In genomic region chr1:207804746-207805468, GRCh38 we compare ENCODE assay signal across 15 cellular contexts. TPM values are rescaled to one million over a fixed set of nuclear protein-coding genes. Genes with fewer than 3 reads are reported as not detected.
DNase-seq lines count a peak whose midpoint lies in the region; ATAC-seq and TF ChIP-seq lines count a peak whose summit lies in the region.
"Had no signal": no experiment of that assay in that cellular context is flagged by ENCODE, and none has a peak within 500 bp of the region (broad histone marks: within the 10 kb centered on the region; RNA-seq: fewer than 3 reads in every experiment).

No MANE protein-coding gene starts in this region.

- WGBS in lung, 2 donors, result 85 to 95% methylated on average over 5 of the region's 5 CpGs

- H3K4me3 Mint-ChIP-seq in activated naive CD8-positive, alpha-beta T cell treated with anti-CD3 and anti-CD28 coated beads, Interleukin-2, amount 50 U/mL, for 24 hours, result no peak overlapping the region
- H3K4me3 Mint-ChIP-seq: activated T-cell treated with anti-CD3 and anti-CD28 coated beads, Interleukin-2, amount 50 U/mL, for 4 hours; stimulated activated naive CD8-positive, alpha-beta T cell treated with anti-CD3 and anti-CD28 coated beads, Interleukin-15, Interleukin-2, amounts not matched to agents 100 ng/mL and 50 ng/mL, for 24 hours had no signal

- H3K36me3 Mint-ChIP-seq in activated naive CD8-positive, alpha-beta T cell treated with anti-CD3 and anti-CD28 coated beads, Interleukin-2, amount 50 U/mL, for 24 hours (ENCODE audit: low read depth), result peaks cover 20% of the 10 kb centered on the region

- H3K4me1 Mint-ChIP-seq in activated naive CD8-positive, alpha-beta T cell treated with anti-CD3 and anti-CD28 coated beads, Interleukin-2, amount 50 U/mL, for 24 hours, result peaks cover 30% of the 10 kb centered on the region

- intact Hi-C loops in ascending aorta (cut with DNase I), result loop anchor here (5.0 to 10.0 kb wide), 2 partner anchors 53 to 1300 kb away; partner anchors contain the start of genes CD46 and RASSF5

- H2AFZ ChIP-seq in MM.1S (ENCODE audit: low read length), result no peak overlapping the region

- DNase-seq in MM.1S (no peak), ascending aorta (ENCODE audit: low spot score in 2 of 2) (no peak), lung (ENCODE audit: low spot score) (no peak), NCI-H446 (lab: John Stamatoyannopoulos, UW) (no peak), NCI-H1092 treated with DMSO at 0.1 percent for 48 hours (lab: John Stamatoyannopoulos, UW) (no peak)
- DNase-seq in activated naive CD8-positive, alpha-beta T cell treated with anti-CD3 and anti-CD28 coated beads, Interleukin-2, amount 50 U/mL, for 24 hours, result no peak
- DNase-seq: activated T-cell treated with anti-CD3 and anti-CD28 coated beads, Interleukin-2, amount 50 U/mL, for 4 hours; central memory CD4-positive, alpha-beta T cell; H7; NCI-H1417; NCI-H524; stimulated activated CD4-positive, alpha-beta T cell treated with anti-CD3 and anti-CD28 coated beads, Interleukin-2, amount 100 ng/mL, for 24 hours had no signal

- peaks cover 55% of the 10 kb centered on the region for H3K4me1 ChIP-seq in MM.1S (ENCODE audit: low read length)
- H3K4me1 ChIP-seq in ascending aorta, result peaks cover 26 to 57% of the 10 kb centered on the region in 2 donors
- H3K4me1 ChIP-seq in lung (ENCODE audit: control insufficient read depth in 2 of 2, insufficient read depth in 2 of 2, low read length in 2 of 2), result peaks cover 25 to 47% of the 10 kb centered on the region in 2 donors
- peaks cover 48% of the 10 kb centered on the region for H3K4me1 ChIP-seq in stomach smooth muscle (ENCODE audit: control insufficient read depth, insufficient read depth, low read length)

- peak overlapping the region; percentile 83 for H3K27ac ChIP-seq in MM.1S (ENCODE audit: low read length)
- H3K27ac ChIP-seq in ascending aorta, result peak overlapping the region; percentile 92 to 98
- peak overlapping the region; percentile 81 to 84 for H3K27ac ChIP-seq in lung (ENCODE audit: low read depth in 1 of 2, low read length in 1 of 2)
- H3K27ac ChIP-seq in stomach smooth muscle (ENCODE audit: low read length), result peak overlapping the region; percentile 66

- H3K79me2 ChIP-seq in MM.1S (ENCODE audit: low read length), result peaks cover 47% of the 10 kb centered on the region

- ATAC-seq in lung (ENCODE audit: insufficient read depth, low FRiP score) (no peak), GM18909 (IDR thresholded peaks at IDR 0.05; ENCODE audit: poor library complexity, unreplicated experiment) (no peak)
- no peak for ATAC-seq in activated naive CD8-positive, alpha-beta T cell treated with anti-CD3 and anti-CD28 coated beads, Interleukin-2, amount 50 U/mL, for 24 hours
- ATAC-seq: activated T-cell treated with anti-CD3 and anti-CD28 coated beads, Interleukin-2, amount 50 U/mL, for 4 hours had no signal

- peak overlapping the region; percentile 24; the same call in 1 of the 2 replicates for H3K9ac ChIP-seq in MM.1S (ENCODE audit: low read length)
- H3K9ac ChIP-seq in stomach smooth muscle (ENCODE audit: low read length in 2 of 2), result no peak overlapping the region

- H3K9me2 ChIP-seq in MM.1S (replicated peaks; ENCODE audit: insufficient read depth, low read length), result no peaks in the 10 kb centered on the region

- H3K4me2 ChIP-seq in MM.1S (ENCODE audit: low read depth, low read length), result peak overlapping the region; percentile 91

- H3K36me3 ChIP-seq in MM.1S (replicated peaks; ENCODE audit: insufficient read depth, low read length) (peaks cover 15% of the 10 kb centered on the region), ascending aorta (peaks cover 87 to 93% of the 10 kb centered on the region in 2 donors), lung (ENCODE audit: control insufficient read depth in 2 of 2, insufficient read depth in 2 of 2, low read length in 2 of 2) (peaks cover 18 to 46% of the 10 kb centered on the region in 2 donors), stomach smooth muscle (ENCODE audit: control insufficient read depth in 2 of 2, insufficient read depth in 2 of 2, low read length in 2 of 2) (peaks cover 73 to 83% of the 10 kb centered on the region in 2 donors)

- H4K20me1 ChIP-seq in MM.1S (ENCODE audit: insufficient read depth, low read length), result no peaks in the 10 kb centered on the region

- H3K27me3 Mint-ChIP-seq in activated naive CD8-positive, alpha-beta T cell treated with anti-CD3 and anti-CD28 coated beads, Interleukin-2, amount 50 U/mL, for 24 hours, result no peaks in the 10 kb centered on the region
- H3K27me3 Mint-ChIP-seq: stimulated activated naive CD8-positive, alpha-beta T cell treated with anti-CD3 and anti-CD28 coated beads, Interleukin-15, Interleukin-2, amounts not matched to agents 100 ng/mL and 50 ng/mL, for 24 hours had no signal

- H3K4me3 ChIP-seq in MM.1S (ENCODE audit: low read length), result peak overlapping the region; percentile 2; the same call in 1 of the 2 replicates
- peak overlapping the region in 1 of 2 donors; percentile 12 for H3K4me3 ChIP-seq in ascending aorta
- no peak overlapping the region for H3K4me3 ChIP-seq in lung
- H3K4me3 ChIP-seq in stomach smooth muscle (ENCODE audit: low read length in 2 of 2), result no peak overlapping the region

- TF ChIP-seq CTCF in MM.1S (IDR thresholded peaks at IDR 0.05; ENCODE audit: low read length) (no peak), ascending aorta (IDR thresholded peaks at IDR 0.05) (no peak), lung (IDR thresholded peaks at IDR 0.05; ENCODE audit: control extremely low read depth, extremely low read depth) (no peak)

- no peak overlapping the region for H3K27ac Mint-ChIP-seq in activated naive CD8-positive, alpha-beta T cell treated with anti-CD3 and anti-CD28 coated beads, Interleukin-2, amount 50 U/mL, for 24 hours
- H3K27ac Mint-ChIP-seq: stimulated activated naive CD8-positive, alpha-beta T cell treated with anti-CD3 and anti-CD28 coated beads, Interleukin-15, Interleukin-2, amounts not matched to agents 100 ng/mL and 50 ng/mL, for 24 hours had no signal

- H3K9me3 ChIP-seq in MM.1S (replicated peaks; ENCODE audit: insufficient read depth, low read length) (no peaks in the 10 kb centered on the region), ascending aorta (no peaks in the 10 kb centered on the region), lung (ENCODE audit: control insufficient read depth in 2 of 2, insufficient read depth in 1 of 2, low read length in 1 of 2) (no peaks in the 10 kb centered on the region), stomach smooth muscle (ENCODE audit: control insufficient read depth in 2 of 2, low read length in 2 of 2) (no peaks in the 10 kb centered on the region)

- H3K27me3 ChIP-seq in MM.1S (replicated peaks; ENCODE audit: insufficient read depth, low read length), result no peaks in the 10 kb centered on the region
- no peaks in the 10 kb centered on the region for H3K27me3 ChIP-seq in ascending aorta
- no peaks in the 10 kb centered on the region for H3K27me3 ChIP-seq in lung (ENCODE audit: control insufficient read depth, insufficient read depth)
- H3K27me3 ChIP-seq in stomach smooth muscle (ENCODE audit: control insufficient read depth in 1 of 2, insufficient read depth in 2 of 2, low read length in 2 of 2), result no peaks in the 10 kb centered on the region

- H3F3A ChIP-seq in MM.1S (ENCODE audit: insufficient read depth, low read length), result peaks cover 46% of the 10 kb centered on the region

- H3K9me3 Mint-ChIP-seq in activated naive CD8-positive, alpha-beta T cell treated with anti-CD3 and anti-CD28 coated beads, Interleukin-2, amount 50 U/mL, for 24 hours, result no peaks in the 10 kb centered on the region
- H3K9me3 Mint-ChIP-seq: activated T-cell treated with anti-CD3 and anti-CD28 coated beads, Interleukin-2, amount 50 U/mL, for 4 hours; stimulated activated naive CD8-positive, alpha-beta T cell treated with anti-CD3 and anti-CD28 coated beads, Interleukin-15, Interleukin-2, amounts not matched to agents 100 ng/mL and 50 ng/mL, for 24 hours had no signal

RNA-seq across cellular contexts. Expression of gene CD46, which starts 53.1 kb away (rescaled TPM):
- total RNA-seq in ascending aorta (64.5 TPM), lung (100 to 1,000 TPM; 267 to 420 TPM)
- 100 to 1,000 TPM; 157 to 162 TPM for polyA plus RNA-seq in lung
